15 cellular contexts compared by ENCODE assay signal in genomic region chr10:22609719-22610118, GRCh38.
DNase-seq lines count a peak whose midpoint lies in the region; ATAC-seq and TF ChIP-seq lines count a peak whose summit lies in the region.
"Had no signal": no experiment of that assay in that cellular context is flagged by ENCODE, and none has a peak within 500 bp of the region (broad histone marks: within the 10 kb centered on the region; RNA-seq: fewer than 3 reads in every experiment).

No MANE protein-coding gene starts in this region.

- H3K4me3 Mint-ChIP-seq in T-helper 2 cell treated with Interferon-gamma antibody and Interleukin-4, amounts not matched to agents 5 μg/mL and 100 μg/mL, for 36 hours, result peak overlapping the region; percentile 67
- peak overlapping the region; percentile 82 for H3K4me3 Mint-ChIP-seq in activated naive CD8-positive, alpha-beta T cell
- peak overlapping the region; percentile 83 for H3K4me3 Mint-ChIP-seq in natural killer cell treated with Interleukin-12 subunit alpha and Interleukin-12 subunit beta and Interleukin-15 and Interleukin-18, amount 100 ng/mL, for 72 hours

- no peak for ATAC-seq in natural killer cell treated with Interleukin-12 subunit alpha and Interleukin-12 subunit beta and Interleukin-15 and Interleukin-18, amount 100 ng/mL, for 72 hours
- no peak for ATAC-seq in HG03039 (IDR thresholded peaks at IDR 0.05; ENCODE audit: unreplicated experiment)
- ATAC-seq: foreskin keratinocyte had no signal

- H3K4me1 Mint-ChIP-seq in T-helper 2 cell treated with Interferon-gamma antibody and Interleukin-4, amounts not matched to agents 5 μg/mL and 100 μg/mL, for 36 hours (ENCODE audit: low read depth), result peaks cover 67% of the 10 kb centered on the region
- H3K4me1 Mint-ChIP-seq in activated naive CD8-positive, alpha-beta T cell (ENCODE audit: low read depth), result peaks cover 97% of the 10 kb centered on the region
- H3K4me1 Mint-ChIP-seq in natural killer cell treated with Interleukin-12 subunit alpha and Interleukin-12 subunit beta and Interleukin-15 and Interleukin-18, amount 100 ng/mL, for 72 hours (ENCODE audit: low read depth in 2 of 2), result peaks cover 79 to 86% of the 10 kb centered on the region in 2 donors

- no peaks in the 10 kb centered on the region for H3K9me3 Mint-ChIP-seq in T-helper 2 cell treated with Interferon-gamma antibody and Interleukin-4, amounts not matched to agents 5 μg/mL and 100 μg/mL, for 36 hours
- H3K9me3 Mint-ChIP-seq in activated naive CD8-positive, alpha-beta T cell (ENCODE audit: low read depth), result peaks cover 4% of the 10 kb centered on the region
- H3K9me3 Mint-ChIP-seq in natural killer cell treated with Interleukin-12 subunit alpha and Interleukin-12 subunit beta and Interleukin-15 and Interleukin-18, amount 100 ng/mL, for 72 hours, result no peaks in the 10 kb centered on the region

- peak; percentile 23; the same call in 1 of the 3 replicates for TF ChIP-seq CTCF in GM12872 (IDR thresholded peaks at IDR 0.05; ENCODE audit: insufficient read depth, low read depth, low read length)

- no peaks in the 10 kb centered on the region for H3K27me3 Mint-ChIP-seq in T-helper 2 cell treated with Interferon-gamma antibody and Interleukin-4, amounts not matched to agents 5 μg/mL and 100 μg/mL, for 36 hours (ENCODE audit: low read depth)
- no peaks in the 10 kb centered on the region for H3K27me3 Mint-ChIP-seq in activated naive CD8-positive, alpha-beta T cell
- H3K27me3 Mint-ChIP-seq in natural killer cell treated with Interleukin-12 subunit alpha and Interleukin-12 subunit beta and Interleukin-15 and Interleukin-18, amount 100 ng/mL, for 72 hours, result no peaks in the 10 kb centered on the region

- peaks cover 59% of the 10 kb centered on the region for H3K36me3 Mint-ChIP-seq in T-helper 2 cell treated with Interferon-gamma antibody and Interleukin-4, amounts not matched to agents 5 μg/mL and 100 μg/mL, for 36 hours (ENCODE audit: low read depth)
- H3K36me3 Mint-ChIP-seq in activated naive CD8-positive, alpha-beta T cell, result peaks cover 35% of the 10 kb centered on the region
- H3K36me3 Mint-ChIP-seq in natural killer cell treated with Interleukin-12 subunit alpha and Interleukin-12 subunit beta and Interleukin-15 and Interleukin-18, amount 100 ng/mL, for 72 hours, result peaks cover 19% of the 10 kb centered on the region

- peak overlapping the region; percentile 75 for H3K27ac Mint-ChIP-seq in T-helper 2 cell treated with Interferon-gamma antibody and Interleukin-4, amounts not matched to agents 5 μg/mL and 100 μg/mL, for 36 hours
- peak overlapping the region; percentile 89 for H3K27ac Mint-ChIP-seq in activated naive CD8-positive, alpha-beta T cell
- peak overlapping the region; percentile 87 to 96 for H3K27ac Mint-ChIP-seq in natural killer cell treated with Interleukin-12 subunit alpha and Interleukin-12 subunit beta and Interleukin-15 and Interleukin-18, amount 100 ng/mL, for 72 hours

- DNase-seq in T-helper 2 cell treated with Interferon-gamma antibody and Interleukin-4, amounts not matched to agents 5 μg/mL and 100 μg/mL, for 36 hours (ENCODE audit: low spot score), result no peak
- DNase-seq in T-helper 2 cell (no peak), hippocampal formation (lab: John Stamatoyannopoulos, UW) (no peak), HK-2 (ENCODE audit: unreplicated experiment) (no peak)
- no peak for DNase-seq in natural killer cell treated with Interleukin-12 subunit alpha and Interleukin-12 subunit beta and Interleukin-15 and Interleukin-18, amount 100 ng/mL, for 72 hours (ENCODE audit: low spot score)
- DNase-seq: DMS153; effector CD4-positive, alpha-beta T cell; foreskin keratinocyte; MG63; NCI-H2081 treated with DMSO at 0.1 percent for 48 hours; SHP77; small intestine had no signal
